32 cellular contexts compared by ENCODE assay signal in genomic region chr14:51484491-51484890, GRCh38.
"Had no signal": no experiment of that assay in that cellular context is flagged by ENCODE, and none has a peak within 500 bp of the region (broad histone marks: within the 10 kb centered on the region; RNA-seq: fewer than 3 reads in every experiment).

No MANE protein-coding gene starts in this region.

- H3K36me3 Mint-ChIP-seq: activated naive CD4-positive, alpha-beta T cell treated with anti-CD3 and anti-CD28 coated beads, Interleukin-2, amount 50 U/mL, for 72 hours; WTC11 had no signal

- H3K4me1 ChIP-seq: ascending aorta, body of pancreas, SJCRH30 had no signal

- H3K36me3 ChIP-seq: ascending aorta, SJCRH30 had no signal

- H3K27ac ChIP-seq: ascending aorta, body of pancreas, SJCRH30 had no signal

- DNase-seq: activated CD4-positive, alpha-beta T cell treated with anti-CD3 and anti-CD28 coated beads for 48 hours; activated CD4-positive, alpha-beta T cell treated with anti-CD3 and anti-CD28 coated beads, Interleukin-2, amount 50 U/mL, for 4 hours; activated CD4-positive, CD25-positive, alpha-beta regulatory T cell treated with anti-CD3 and anti-CD28 coated beads, Interleukin-2, amount 50 U/mL, for 72 hours; activated CD8-positive, alpha-beta memory T cell treated with anti-CD3 and anti-CD28 coated beads, Interleukin-2, amount 50 U/mL, for 48 hours; activated CD8-positive, alpha-beta T cell treated with anti-CD3 and anti-CD28 coated beads, Interleukin-2, amount 10 ng/mL, durations not matched to agents 7 days and 5 days; activated effector memory CD4-positive, alpha-beta T cell treated with Interleukin-2 at 50 U/mL for 16 hours; activated naive CD4-positive, alpha-beta T cell treated with Interleukin-2 at 50 U/mL for 16 hours; activated naive CD8-positive, alpha-beta T cell treated with anti-CD3 and anti-CD28 coated beads, Interleukin-2, amount 50 U/mL, for 24 hours; activated T-cell treated with anti-CD3 and anti-CD28 coated beads, Interleukin-2, amount 50 U/mL, for 1 hour; amniotic stem cell; body of pancreas; central memory CD4-positive, alpha-beta T cell; Kasumi-1; NCI-H1105 treated with DMSO at 0.1 percent for 48 hours; NCI-H1436 treated with DMSO at 0.1 percent for 48 hours; NCI-H187; NCI-H2081; NCI-H2171; NCI-H345; NCI-H510A treated with DMSO at 0.1 percent for 48 hours; NCI-H69; NK-92 treated with Interleukin-12 subunit alpha and Interleukin-12 subunit beta, amount 100 ng/mL, for 24 hours; OCI-M1; Right ventricle myocardium superior; RPMI8226; SJCRH30 had no signal

- H3K27ac Mint-ChIP-seq: activated CD8-positive, alpha-beta T cell treated with anti-CD3 and anti-CD28 coated beads, Interleukin-2, amount 10 ng/mL, durations not matched to agents 7 days and 5 days; activated naive CD4-positive, alpha-beta T cell treated with anti-CD3 and anti-CD28 coated beads, Interleukin-2, amount 50 U/mL, for 72 hours; activated naive CD8-positive, alpha-beta T cell treated with anti-CD3 and anti-CD28 coated beads, Interleukin-2, amount 50 U/mL, for 24 hours; activated T-helper 1 cell treated with anti-CD3 and anti-CD28 coated beads, Interleukin-12 subunit alpha, Interleukin-12 subunit beta, Interleukin-2, Interleukin-4 antibody, amounts not matched to agents 30 ng/mL and 10 ng/mL and 1 ng/mL, durations not matched to agents 14 hours and 24 hours and 36 hours; T-helper 1 cell treated with Interleukin-12 subunit alpha and Interleukin-12 subunit beta and Interleukin-4 antibody, amounts not matched to agents 30 μg/mL and 1 μg/mL, for 36 hours; WTC11 had no signal

- H3K9me3 Mint-ChIP-seq: activated naive CD4-positive, alpha-beta T cell treated with anti-CD3 and anti-CD28 coated beads, Interleukin-2, amount 50 U/mL, for 72 hours; activated naive CD8-positive, alpha-beta T cell treated with anti-CD3 and anti-CD28 coated beads, Interleukin-2, amount 50 U/mL, for 24 hours; activated T-helper 1 cell treated with anti-CD3 and anti-CD28 coated beads, Interleukin-12 subunit alpha, Interleukin-12 subunit beta, Interleukin-2, Interleukin-4 antibody, amounts not matched to agents 30 ng/mL and 10 ng/mL and 1 ng/mL, durations not matched to agents 14 hours and 24 hours and 36 hours; T-helper 1 cell treated with Interleukin-12 subunit alpha and Interleukin-12 subunit beta and Interleukin-4 antibody, amounts not matched to agents 30 μg/mL and 1 μg/mL, for 36 hours had no signal

- H3K4me3 ChIP-seq: ascending aorta, body of pancreas, SJCRH30 had no signal

- H3K27me3 ChIP-seq: ascending aorta, body of pancreas, SJCRH30 had no signal

- H3K9me3 ChIP-seq: ascending aorta, body of pancreas, SJCRH30 had no signal

- ATAC-seq: activated CD8-positive, alpha-beta T cell treated with anti-CD3 and anti-CD28 coated beads, Interleukin-2, amount 10 ng/mL, durations not matched to agents 7 days and 5 days; activated naive CD4-positive, alpha-beta T cell treated with anti-CD3 and anti-CD28 coated beads, Interleukin-2, amount 50 U/mL, for 72 hours; activated naive CD8-positive, alpha-beta T cell treated with anti-CD3 and anti-CD28 coated beads, Interleukin-2, amount 50 U/mL, for 24 hours; body of pancreas; Panc1; WTC11 had no signal

- H3K27me3 Mint-ChIP-seq: activated naive CD8-positive, alpha-beta T cell treated with anti-CD3 and anti-CD28 coated beads, Interleukin-2, amount 50 U/mL, for 24 hours had no signal

- H3K4me3 Mint-ChIP-seq: activated CD8-positive, alpha-beta T cell treated with anti-CD3 and anti-CD28 coated beads, Interleukin-2, amount 10 ng/mL, durations not matched to agents 7 days and 5 days; activated naive CD8-positive, alpha-beta T cell treated with anti-CD3 and anti-CD28 coated beads, Interleukin-2, amount 50 U/mL, for 24 hours; activated T-helper 1 cell treated with anti-CD3 and anti-CD28 coated beads, Interleukin-12 subunit alpha, Interleukin-12 subunit beta, Interleukin-2, Interleukin-4 antibody, amounts not matched to agents 30 ng/mL and 10 ng/mL and 1 ng/mL, durations not matched to agents 14 hours and 24 hours and 36 hours; T-helper 1 cell treated with Interleukin-12 subunit alpha and Interleukin-12 subunit beta and Interleukin-4 antibody, amounts not matched to agents 30 μg/mL and 1 μg/mL, for 36 hours; WTC11 had no signal

- H3K4me1 Mint-ChIP-seq: activated naive CD8-positive, alpha-beta T cell treated with anti-CD3 and anti-CD28 coated beads, Interleukin-2, amount 50 U/mL, for 24 hours had no signal
